Comparison of ENCODE assay signal across 9 cellular contexts in the genomic region with DNA sequence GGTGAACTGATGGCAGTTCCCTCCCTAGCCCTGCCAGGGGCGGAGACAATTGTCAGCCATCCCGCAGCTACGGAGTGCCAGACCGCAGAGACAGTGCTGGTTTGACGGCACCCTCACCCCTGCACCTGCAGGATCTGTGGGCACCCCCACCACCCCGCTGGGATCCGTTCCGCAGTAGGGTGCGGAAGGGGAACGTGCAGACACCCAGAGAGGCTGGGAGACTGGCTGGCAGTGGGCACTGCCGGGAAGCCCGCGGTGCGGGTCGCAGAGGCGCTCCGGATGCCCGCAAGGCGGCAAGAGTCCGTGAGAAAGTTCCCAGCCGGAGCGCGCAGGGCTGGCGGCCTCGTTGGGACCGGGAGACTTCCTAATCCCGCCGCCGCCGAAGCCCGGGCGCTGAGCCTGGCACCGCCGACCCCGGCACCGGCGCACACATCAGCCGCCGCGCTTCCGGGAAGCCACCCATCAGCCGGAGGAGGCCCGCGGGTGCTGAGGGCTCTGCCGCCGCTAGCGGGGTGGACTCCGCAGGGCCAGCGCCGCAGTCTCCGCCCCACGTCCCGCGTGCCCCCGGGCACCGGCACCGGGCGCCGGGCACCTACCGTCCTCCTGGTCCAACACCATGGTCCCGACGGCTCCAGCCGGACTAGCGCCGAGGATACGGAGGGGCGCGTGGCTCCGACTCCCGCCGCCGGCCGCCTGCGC. TPM values are rescaled to one million over a fixed set of nuclear protein-coding genes. Genes with fewer than 3 reads are reported as not detected.
DNase-seq lines count a peak whose midpoint lies in the region; ATAC-seq and TF ChIP-seq lines count a peak whose summit lies in the region.
"Had no signal": no experiment of that assay in that cellular context is flagged by ENCODE, and none has a peak within 500 bp of the region (broad histone marks: within the 10 kb centered on the region; RNA-seq: fewer than 3 reads in every experiment).

No MANE protein-coding gene starts in this region.

- peaks cover 16% of the 10 kb centered on the region for H4K20me1 ChIP-seq in neural progenitor cell (ENCODE audit: low read depth)

- H3K9me3 Mint-ChIP-seq in neural progenitor cell, result no peaks in the 10 kb centered on the region
- no peaks in the 10 kb centered on the region for H3K9me3 Mint-ChIP-seq in activated T-helper 1 cell treated with anti-CD3 and anti-CD28 coated beads, Interleukin-12 subunit alpha, Interleukin-12 subunit beta, Interleukin-2, Interleukin-4 antibody, amounts not matched to agents 30 ng/mL and 10 ng/mL and 1 ng/mL, durations not matched to agents 14 hours and 24 hours and 36 hours

- H3K4me2 ChIP-seq in neural progenitor cell, result peak overlapping the region; percentile 95

- peaks cover 32% of the 10 kb centered on the region for H3K79me2 ChIP-seq in neural progenitor cell (ENCODE audit: low read depth)

- H3K4me3 Mint-ChIP-seq in neural progenitor cell, result peak overlapping the region; percentile 71
- no peak overlapping the region for H3K4me3 Mint-ChIP-seq in activated T-helper 1 cell treated with anti-CD3 and anti-CD28 coated beads, Interleukin-12 subunit alpha, Interleukin-12 subunit beta, Interleukin-2, Interleukin-4 antibody, amounts not matched to agents 30 ng/mL and 10 ng/mL and 1 ng/mL, durations not matched to agents 14 hours and 24 hours and 36 hours

- no peaks in the 10 kb centered on the region for H3K36me3 Mint-ChIP-seq in neural progenitor cell
- H3K36me3 Mint-ChIP-seq in activated T-helper 1 cell treated with anti-CD3 and anti-CD28 coated beads, Interleukin-12 subunit alpha, Interleukin-12 subunit beta, Interleukin-2, Interleukin-4 antibody, amounts not matched to agents 30 ng/mL and 10 ng/mL and 1 ng/mL, durations not matched to agents 14 hours and 24 hours and 36 hours (ENCODE audit: low read depth), result no peaks in the 10 kb centered on the region

- no peak overlapping the region for H3K4me3 ChIP-seq in epithelial cell of esophagus (ENCODE audit: low read length)
- H3K4me3 ChIP-seq in neural progenitor cell, result peak overlapping the region; percentile 73

- peaks cover 44% of the 10 kb centered on the region for H3F3A ChIP-seq in neural progenitor cell (ENCODE audit: low read depth)

- no peak overlapping the region for H3K27ac ChIP-seq in neural progenitor cell

- H3K4me1 ChIP-seq in neural progenitor cell, result peaks cover 48% of the 10 kb centered on the region

- peaks cover 42% of the 10 kb centered on the region for H3K4me1 Mint-ChIP-seq in neural progenitor cell
- H3K4me1 Mint-ChIP-seq in activated T-helper 1 cell treated with anti-CD3 and anti-CD28 coated beads, Interleukin-12 subunit alpha, Interleukin-12 subunit beta, Interleukin-2, Interleukin-4 antibody, amounts not matched to agents 30 ng/mL and 10 ng/mL and 1 ng/mL, durations not matched to agents 14 hours and 24 hours and 36 hours (ENCODE audit: low read depth), result peaks cover 9% of the 10 kb centered on the region

- peaks cover 38% of the 10 kb centered on the region for H3K27me3 Mint-ChIP-seq in neural progenitor cell (ENCODE audit: insufficient read depth, low read depth)
- H3K27me3 Mint-ChIP-seq in activated T-helper 1 cell treated with anti-CD3 and anti-CD28 coated beads, Interleukin-12 subunit alpha, Interleukin-12 subunit beta, Interleukin-2, Interleukin-4 antibody, amounts not matched to agents 30 ng/mL and 10 ng/mL and 1 ng/mL, durations not matched to agents 14 hours and 24 hours and 36 hours (ENCODE audit: insufficient read depth), result peaks cover 68% of the 10 kb centered on the region

- DNase-seq in COLO668 (lab: John Stamatoyannopoulos, UW; ENCODE audit: unreplicated experiment) (peak; percentile 69), NCI-H526 treated with DMSO at 0.1 percent for 48 hours (lab: John Stamatoyannopoulos, UW) (peak; percentile 14), epithelial cell of esophagus (ENCODE audit: low read depth) (peak; percentile 18), neural progenitor cell (ENCODE audit: low spot score) (peak; percentile 68), hepatic stellate cell (ENCODE audit: low spot score) (no peak)
- no peak for DNase-seq in activated T-helper 1 cell treated with anti-CD3 and anti-CD28 coated beads, Interleukin-12 subunit alpha, Interleukin-12 subunit beta, Interleukin-2, Interleukin-4 antibody, amounts not matched to agents 30 ng/mL and 10 ng/mL and 1 ng/mL, durations not matched to agents 14 hours and 24 hours and 36 hours (ENCODE audit: low spot score)

- H2AFZ ChIP-seq in neural progenitor cell (replicated peaks), result peak overlapping the region; percentile 68

- no peaks in the 10 kb centered on the region for H3K9me3 ChIP-seq in neural progenitor cell (ENCODE audit: low read depth)

- no peak for TF ChIP-seq CTCF in epithelial cell of esophagus (IDR thresholded peaks at IDR 0.05; ENCODE audit: insufficient read depth, low read depth, low read length, missing control alignments)
- peak; percentile 3 for TF ChIP-seq CTCF in neural progenitor cell (IDR thresholded peaks at IDR 0.05)

- ATAC-seq in HG02840 (IDR thresholded peaks at IDR 0.05; ENCODE audit: low FRiP score, unreplicated experiment) (no peak), HG03521 (IDR thresholded peaks at IDR 0.05; ENCODE audit: unreplicated experiment) (no peak)
- ATAC-seq: HCT116 had no signal

- no peak overlapping the region for H3K9ac ChIP-seq in neural progenitor cell

- no peaks in the 10 kb centered on the region for H3K36me3 ChIP-seq in neural progenitor cell

- no peak overlapping the region for H3K27ac Mint-ChIP-seq in neural progenitor cell
- no peak overlapping the region for H3K27ac Mint-ChIP-seq in activated T-helper 1 cell treated with anti-CD3 and anti-CD28 coated beads, Interleukin-12 subunit alpha, Interleukin-12 subunit beta, Interleukin-2, Interleukin-4 antibody, amounts not matched to agents 30 ng/mL and 10 ng/mL and 1 ng/mL, durations not matched to agents 14 hours and 24 hours and 36 hours

- intact Hi-C loops in activated T-helper 1 cell treated with anti-CD3 and anti-CD28 coated beads, Interleukin-12 subunit alpha, Interleukin-12 subunit beta, Interleukin-2, Interleukin-4 antibody, amounts not matched to agents 30 ng/mL and 10 ng/mL and 1 ng/mL, durations not matched to agents 14 hours and 24 hours and 36 hours (cut with micrococcal nuclease), result no loop called here

- peaks cover 74% of the 10 kb centered on the region for H3K27me3 ChIP-seq in neural progenitor cell

RNA-seq across cellular contexts. Expression of gene LMO1, which starts 4.3 kb away (rescaled TPM):
- total RNA-seq in neural progenitor cell (ENCODE audit: low replicate concordance), result 2.9 and 6.2 TPM in 2 replicates
- not detected in 2 replicates for total RNA-seq in activated T-helper 1 cell treated with anti-CD3 and anti-CD28 coated beads, Interleukin-12 subunit alpha, Interleukin-12 subunit beta, Interleukin-2, Interleukin-4 antibody, amounts not matched to agents 30 ng/mL and 10 ng/mL and 1 ng/mL, durations not matched to agents 14 hours and 24 hours and 36 hours

Comparison
In these comparisons a context has a peak if more than half of its experiments do, and no peak if none do; other contexts are left out.
1. DNase-seq: peak in COLO668 (single experiment), NCI-H526 treated with DMSO at 0.1 percent for 48 hours (single experiment), epithelial cell of esophagus (single experiment) and neural progenitor cell (single experiment); none in hepatic stellate cell (single experiment) and activated T-helper 1 cell treated with anti-CD3 and anti-CD28 coated beads, Interleukin-12 subunit alpha, Interleukin-12 subunit beta, Interleukin-2, Interleukin-4 antibody, amounts not matched to agents 30 ng/mL and 10 ng/mL and 1 ng/mL, durations not matched to agents 14 hours and 24 hours and 36 hours (single experiment).